Comparison of ENCODE assay signal across 8 cellular contexts in genomic region chr9:33264473-33265177, GRCh38. TPM values are rescaled to one million over a fixed set of nuclear protein-coding genes. Genes with fewer than 3 reads are reported as not detected.
DNase-seq lines count a peak whose midpoint lies in the region; ATAC-seq, FAIRE-seq and TF ChIP-seq lines count a peak whose summit lies in the region.

TSS of gene BAG1 (minus strand) at chr9:33264708.
TSS of gene CHMP5 (plus strand) at chr9:33265049. CDS start at chr9:33265079, 30 bp downstream.

- FAIRE-seq in keratinocyte (lab: Jason Lieb, UNC): peak; percentile 72

- peaks cover 15 to 17% of the 10 kb centered on the region in 2 experiments for H3K36me3 ChIP-seq in keratinocyte (ENCODE audit: control insufficient read depth in 2 of 2, extremely low read depth in 1 of 2, insufficient read depth in 2 of 2, low read length in 2 of 2)

- H3K4me2 ChIP-seq in keratinocyte (ENCODE audit: control insufficient read depth, extremely low read depth, insufficient read depth, low read depth, low read length): peak within 1 kb of the TSS; percentile 88

- H3K4me3 ChIP-seq in keratinocyte (ENCODE audit: control insufficient read depth in 2 of 3, extremely low read depth in 1 of 3, insufficient read depth in 2 of 3, low read depth in 1 of 3, low read length in 3 of 3): peak within 1 kb of the TSS; percentile 75 to 98 (median 93)

- H3K9ac ChIP-seq in keratinocyte (ENCODE audit: control insufficient read depth, extremely low read depth, insufficient read depth, low read length): peak within 1 kb of the TSS; percentile 98

- H3K79me2 ChIP-seq in keratinocyte (ENCODE audit: control insufficient read depth, insufficient read depth, low read length): peaks cover 42% of the 10 kb centered on the region

- no peaks in the 10 kb centered on the region for H3K27me3 ChIP-seq in keratinocyte (ENCODE audit: control insufficient read depth, extremely low read depth, insufficient read depth, low read length)

- dilution Hi-C loops in keratinocyte (cut with MboI; ENCODE audit: extremely low pct_ligation_motif_present, low sequenced_read_pairs): no loop called here

- TF ChIP-seq CTCF in keratinocyte (optimal IDR thresholded peaks at IDR 0.05 in 1 of 3, IDR thresholded peaks at IDR 0.05 in 1 of 3, conservative IDR thresholded peaks at IDR 0.05 in 1 of 3; ENCODE audit: extremely low read depth in 1 of 3, insufficient read depth in 2 of 3, low read length in 3 of 3): peak; percentile 9 to 32 (median 11)

- H4K20me1 ChIP-seq in keratinocyte (ENCODE audit: control insufficient read depth, extremely low read depth, insufficient read depth, low read length): no peaks in the 10 kb centered on the region

- peak; percentile 99 for DNase-seq in Ammon's horn (ENCODE audit: low spot score)
- DNase-seq in NCI-H510A (lab: John Stamatoyannopoulos, UW): peak; percentile 87
- peak; percentile 99 for DNase-seq in activated CD4-positive, alpha-beta T cell treated with anti-CD3 and anti-CD28 coated beads for 1 hour
- peak; percentile 100 for DNase-seq in cerebellum (ENCODE audit: low spot score)
- DNase-seq in keratinocyte (ENCODE audit: low read depth, low spot score): peak; percentile 99
- DNase-seq in stimulated activated CD4-positive, alpha-beta T cell treated with anti-CD3 and anti-CD28 coated beads, Interleukin-15, amount 100 ng/mL, for 1 hour (ENCODE audit: low read depth in 1 of 2, low spot score in 1 of 2): peak; percentile 99 to 100

- H3K9me3 ChIP-seq in keratinocyte (ENCODE audit: control insufficient read depth, low read depth, low read length): no peaks in the 10 kb centered on the region

- H3K4me1 ChIP-seq in keratinocyte (ENCODE audit: control insufficient read depth, extremely low read depth, insufficient read depth, low read length): peaks cover 18% of the 10 kb centered on the region

- ATAC-seq in HG03432 (IDR thresholded peaks at IDR 0.05; ENCODE audit: unreplicated experiment): peak; percentile 88

- TF ChIP-seq POLR2A in GM19099 (IDR thresholded peaks at IDR 0.05; ENCODE audit: extremely low read depth, insufficient read length, low read depth): peak; percentile 77

- no peaks in the 10 kb centered on the region for H3K9me1 ChIP-seq in keratinocyte (ENCODE audit: control insufficient read depth, extremely low read depth, insufficient read depth, low read length)

- peak within 1 kb of the TSS; percentile 81 for H2AFZ ChIP-seq in keratinocyte (ENCODE audit: control insufficient read depth, low read length)

- H3K27ac ChIP-seq in keratinocyte (ENCODE audit: control insufficient read depth, insufficient read depth, low read length): peak within 1 kb of the TSS; percentile 96

RNA-seq across cellular contexts. Expression of gene BAG1, which starts in this region (rescaled TPM):
- total RNA-seq in cerebellum: 12.9 TPM
- polyA plus RNA-seq in keratinocyte: 22.4 to 30.1 TPM (median 25.1 TPM) in 3 replicates
- polyA plus RNA-seq in keratinocyte (2011; ENCODE audit: low read depth): 60.0 TPM
- polyA plus RNA-seq in keratinocyte (2011; cell fraction: cytosol; rRNA removed): 25.8 and 35.4 TPM in 2 replicates
- polyA plus RNA-seq in keratinocyte (2011; cell fraction: nucleus; rRNA removed): 32.7 and 39.1 TPM in 2 replicates
- 22.1 and 64.9 TPM in 2 replicates for polyA plus RNA-seq in keratinocyte (2012; ENCODE audit: low replicate concordance)
- 3.9 to 22.9 TPM (median 17.7 TPM) in 3 replicates for polyA minus RNA-seq in keratinocyte
- polyA minus RNA-seq in keratinocyte (2011; cell fraction: cytosol; rRNA and poly(A)+ RNA removed): 16.9 TPM
- 67.5 and 70.0 TPM in 2 replicates for polyA minus RNA-seq in keratinocyte (2011; cell fraction: nucleus; rRNA and poly(A)+ RNA removed)

RNA-seq across cellular contexts. Expression of gene CHMP5, which starts in this region (rescaled TPM):
- total RNA-seq in cerebellum: 54.6 TPM
- polyA plus RNA-seq in keratinocyte: 80.0 to 132 TPM (median 82.7 TPM) in 3 replicates
- polyA plus RNA-seq in keratinocyte (2011; ENCODE audit: low read depth): 154 TPM
- polyA plus RNA-seq in keratinocyte (2011; cell fraction: cytosol; rRNA removed): 93.3 and 137 TPM in 2 replicates
- polyA plus RNA-seq in keratinocyte (2011; cell fraction: nucleus; rRNA removed): 59.9 and 92.7 TPM in 2 replicates
- polyA plus RNA-seq in keratinocyte (2012; ENCODE audit: low replicate concordance): 72.5 and 125 TPM in 2 replicates
- 2.2 to 32.5 TPM (median 14.6 TPM) in 3 replicates for polyA minus RNA-seq in keratinocyte
- 29.4 TPM for polyA minus RNA-seq in keratinocyte (2011; cell fraction: cytosol; rRNA and poly(A)+ RNA removed)
- 10.1 and 21.1 TPM in 2 replicates for polyA minus RNA-seq in keratinocyte (2011; cell fraction: nucleus; rRNA and poly(A)+ RNA removed)

Comparison
In these comparisons a context has a peak if more than half of its experiments do, and no peak if none do; other contexts are left out.
1. Peak in every context shown above with its lines: DNase-seq, ATAC-seq, H3K4me3 ChIP-seq and H3K27ac ChIP-seq.